10 cellular contexts compared by ENCODE assay signal in genomic region chr1:172141351-172142000, GRCh38.
DNase-seq lines count a peak whose midpoint lies in the region; ATAC-seq and TF ChIP-seq lines count a peak whose summit lies in the region.
"Had no signal": no experiment of that assay in that cellular context is flagged by ENCODE, and none has a peak within 500 bp of the region (broad histone marks: within the 10 kb centered on the region; RNA-seq: fewer than 3 reads in every experiment).

No MANE protein-coding gene starts in this region.

- no peak for TF ChIP-seq CTCF in choroid plexus epithelial cell (conservative IDR thresholded peaks at IDR 0.05; ENCODE audit: low read depth, low read length)
- no peak for TF ChIP-seq CTCF in thyroid gland (IDR thresholded peaks at IDR 0.05)

- peak overlapping the region; percentile 14; the same call in 1 of the 2 replicates for H3K4me3 ChIP-seq in HUES48 (ENCODE audit: low read depth, low read length)
- peak overlapping the region; percentile 69 for H3K4me3 ChIP-seq in choroid plexus epithelial cell (ENCODE audit: low read depth, low read length)
- H3K4me3 ChIP-seq in muscle layer of colon (ENCODE audit: low read depth in 1 of 2, low read length in 2 of 2): peak overlapping the region; percentile 30
- H3K4me3 ChIP-seq in thyroid gland (replicated peaks in 1 of 3): no peak overlapping the region

- intact Hi-C loops in thyroid gland (cut with DNase I): no loop called here

- H3K27ac ChIP-seq in HUES48 (ENCODE audit: low read depth, low read length) (no peak overlapping the region), muscle layer of colon (ENCODE audit: low read depth, low read length) (peak overlapping the region; percentile 55), thyroid gland (peak overlapping the region; percentile 29 to 80 (median 46))
- H3K27ac ChIP-seq: neutrophil had no signal

- no peak for TF ChIP-seq POLR2A in thyroid gland (IDR thresholded peaks at IDR 0.05)

- no peaks in the 10 kb centered on the region for H3K27me3 ChIP-seq in HUES48 (ENCODE audit: control insufficient read depth, insufficient read depth, low read length)
- H3K27me3 ChIP-seq in muscle layer of colon (ENCODE audit: control insufficient read depth in 1 of 2, insufficient read depth in 2 of 2, low read length in 2 of 2): no peaks in the 10 kb centered on the region
- H3K27me3 ChIP-seq in thyroid gland: no peaks in the 10 kb centered on the region
- H3K27me3 ChIP-seq: neutrophil had no signal

- peak overlapping the region; percentile 42; the same call in 1 of the 2 replicates for H3K9ac ChIP-seq in HUES48 (ENCODE audit: low read depth, low read length)
- H3K9ac ChIP-seq in muscle layer of colon (ENCODE audit: low read length): peak overlapping the region; percentile 30

- no peak for ATAC-seq in stimulated activated naive CD8-positive, alpha-beta T cell treated with anti-CD3 and anti-CD28 coated beads, Interleukin-15, Interleukin-2, amounts not matched to agents 100 U/mL and 50 U/mL, for 24 hours
- ATAC-seq: activated CD4-positive, CD25-positive, alpha-beta regulatory T cell treated with anti-CD3 and anti-CD28 coated beads, Interleukin-2, amount 50 U/mL, for 24 hours had no signal

- peaks cover 33% of the 10 kb centered on the region for H3K4me1 ChIP-seq in HUES48 (ENCODE audit: control insufficient read depth, insufficient read depth, low read length)
- H3K4me1 ChIP-seq in muscle layer of colon (ENCODE audit: insufficient read depth, low read length): peaks cover 8% of the 10 kb centered on the region
- peaks cover 9% of the 10 kb centered on the region in 2 donors for H3K4me1 ChIP-seq in thyroid gland

- 47 to 48% methylated on average over 8 of the region's 8 CpGs for WGBS in thyroid gland, 2 donors

- peak; percentile 30 for DNase-seq in choroid plexus epithelial cell (ENCODE audit: low read depth)
- DNase-seq in thyroid gland: no peak
- no peak for DNase-seq in activated naive CD4-positive, alpha-beta T cell treated with Interleukin-2 at 50 U/mL for 16 hours
- DNase-seq in stimulated activated naive CD8-positive, alpha-beta T cell treated with anti-CD3 and anti-CD28 coated beads, Interleukin-15, Interleukin-2, amounts not matched to agents 100 U/mL and 50 U/mL, for 24 hours: no peak
- no peak for DNase-seq in activated gamma-delta T cell treated with Interleukin-2 at 50 U/mL for 16 hours
- DNase-seq: DMS53 had no signal

- H3K36me3 ChIP-seq in HUES48 (ENCODE audit: control insufficient read depth, insufficient read depth, low read length) (no peaks in the 10 kb centered on the region), muscle layer of colon (ENCODE audit: insufficient read depth, low read length) (no peaks in the 10 kb centered on the region), thyroid gland (no peaks in the 10 kb centered on the region)
- H3K36me3 ChIP-seq: neutrophil had no signal

- no peaks in the 10 kb centered on the region for H3K9me3 ChIP-seq in HUES48 (ENCODE audit: control insufficient read depth, insufficient read depth, low read length)
- no peaks in the 10 kb centered on the region for H3K9me3 ChIP-seq in muscle layer of colon (ENCODE audit: low read length)
- H3K9me3 ChIP-seq in thyroid gland: no peaks in the 10 kb centered on the region
- H3K9me3 ChIP-seq: neutrophil had no signal

Comparison
In these comparisons a context has a peak if more than half of its experiments do, and no peak if none do; other contexts are left out.
1. H3K4me3 ChIP-seq: peak in HUES48 (single experiment), choroid plexus epithelial cell (single experiment) and muscle layer of colon (2 of 2); none in thyroid gland (0 of 3).